In genomic region chr7:146858690-146859089, GRCh38 we compare ENCODE assay signal across 2 cellular contexts.
A peak's percentile ranks its signal among the peaks of the same experiment; 100 is the strongest.
TF ChIP-seq lines count a peak whose summit lies in the region.

No MANE protein-coding gene starts in this region.

TF ChIP-seq in HepG2, 621 proteins besides CTCF, POLR2A, EP300 and RAD21 (continued from another document):
- TF ChIP-seq MAFK (conservative IDR thresholded peaks at IDR 0.05 in 1 of 2, IDR thresholded peaks at IDR 0.05 in 1 of 2; ENCODE audit: low read length in 2 of 2) (peak in 1 of 2 experiments; percentile 53; a peak in 2 of 4 replicates), ELK4 (CRISPR knock-in tag; IDR thresholded peaks at IDR 0.05; ENCODE audit: borderline replicate concordance) (no peak), DNMT3B (CRISPR knock-in tag; conservative IDR thresholded peaks at IDR 0.05) (no peak), HNRNPLL (IDR thresholded peaks at IDR 0.05; ENCODE audit: low read depth, low read length, poor library complexity, severe bottlenecking) (no peak), ZNF33A (CRISPR knock-in tag; IDR thresholded peaks at IDR 0.05; ENCODE audit: borderline replicate concordance) (no peak), RAD51 (IDR thresholded peaks at IDR 0.05; ENCODE audit: borderline replicate concordance) (no peak), PAF1 (CRISPR knock-in tag; IDR thresholded peaks at IDR 0.05) (no peak), SNAPC5 (CRISPR knock-in tag; IDR thresholded peaks at IDR 0.05; ENCODE audit: borderline replicate concordance) (no peak), ZNF691 (CRISPR knock-in tag; IDR thresholded peaks at IDR 0.05; ENCODE audit: borderline replicate concordance, low read depth) (no peak), MAFF (IDR thresholded peaks at IDR 0.05; ENCODE audit: low read depth, low read length) (0 out of 2 replicates have a peak, but pooled peaks have one; percentile 9), ZNF552 (CRISPR knock-in tag; IDR thresholded peaks at IDR 0.05; ENCODE audit: borderline replicate concordance) (no peak)
TF ChIP-seq in HepG2: peak in this region for 2.

TF ChIP-seq in IMR-90, 13 proteins besides CTCF, POLR2A, EP300 and RAD21:
- TF ChIP-seq USF2 (IDR thresholded peaks at IDR 0.05; ENCODE audit: low read depth, low read length) (no peak), MAFK (IDR thresholded peaks at IDR 0.05; ENCODE audit: low read depth, low read length) (peak; percentile 71)
